In genomic region chr20:25452333-25452732, GRCh38 we compare ENCODE assay signal across 26 cellular contexts.
"Had no signal": no experiment of that assay in that cellular context is flagged by ENCODE, and none has a peak within 500 bp of the region (broad histone marks: within the 10 kb centered on the region; RNA-seq: fewer than 3 reads in every experiment).

No MANE protein-coding gene starts in this region.

- H3K9me3 Mint-ChIP-seq: effector memory CD8-positive, alpha-beta T cell; natural killer cell treated with Interleukin-12 subunit alpha and Interleukin-12 subunit beta and Interleukin-15 and Interleukin-18, amount 100 ng/mL, for 72 hours had no signal

- ATAC-seq: effector memory CD8-positive, alpha-beta T cell; esophagus mucosa; left lung; lower lobe of right lung; mucosa of descending colon; natural killer cell treated with Interleukin-12 subunit alpha and Interleukin-12 subunit beta and Interleukin-15 and Interleukin-18, amount 100 ng/mL, for 72 hours; stimulated activated memory B cell treated with anti-CD40 and anti-IgM and Interleukin-4, amounts not matched to agents 10 μg/mL and 1 μg/mL and 100 μg/mL, for 72 hours; stimulated activated naive CD8-positive, alpha-beta T cell treated with anti-CD3 and anti-CD28 coated beads, Interleukin-15, Interleukin-2, amounts not matched to agents 100 U/mL and 50 U/mL, for 24 hours had no signal

- H3K27me3 Mint-ChIP-seq: naive B cell; natural killer cell treated with Interleukin-12 subunit alpha and Interleukin-12 subunit beta and Interleukin-15 and Interleukin-18, amount 100 ng/mL, for 72 hours; stimulated activated memory B cell treated with anti-CD40 and anti-IgM and Interleukin-4, amounts not matched to agents 10 μg/mL and 1 μg/mL and 100 μg/mL, for 72 hours; type B pancreatic cell had no signal

- H3K4me1 ChIP-seq: left lung, lower lobe of right lung, parathyroid adenoma, prostate gland, spleen, testis, tibial artery had no signal

- H3K4me1 Mint-ChIP-seq: naive B cell; neural crest cell; stimulated activated memory B cell treated with anti-CD40 and anti-IgM and Interleukin-4, amounts not matched to agents 10 μg/mL and 1 μg/mL and 100 μg/mL, for 72 hours had no signal

- H3K36me3 Mint-ChIP-seq: naive B cell had no signal

- H3K27me3 ChIP-seq: heart right ventricle, left lung, neutrophil, sigmoid colon, spleen, testis, tibial artery had no signal

- H3K4me3 Mint-ChIP-seq: effector memory CD8-positive, alpha-beta T cell; naive B cell; natural killer cell treated with Interleukin-12 subunit alpha and Interleukin-12 subunit beta and Interleukin-15 and Interleukin-18, amount 100 ng/mL, for 72 hours; neural crest cell; stimulated activated memory B cell treated with anti-CD40 and anti-IgM and Interleukin-4, amounts not matched to agents 10 μg/mL and 1 μg/mL and 100 μg/mL, for 72 hours; type B pancreatic cell had no signal

- H3K9me3 ChIP-seq: heart right ventricle, left lung, lower lobe of right lung, mucosa of descending colon, neutrophil, prostate gland, sigmoid colon, testis, tibial artery had no signal

- H3K4me3 ChIP-seq: heart right ventricle, left lung, lower lobe of right lung, mucosa of descending colon, prostate gland, sigmoid colon, spleen, testis, tibial artery had no signal

- H3K36me3 ChIP-seq: neutrophil had no signal

- DNase-seq: cortex of kidney; effector memory CD8-positive, alpha-beta T cell; glutamatergic neuron; heart right ventricle; hippocampal formation; left cardiac atrium; left lung; lower lobe of right lung; mucosa of descending colon; naive B cell; right cardiac atrium; sigmoid colon; spleen; stimulated activated CD4-positive, alpha-beta T cell treated with anti-CD3 and anti-CD28 coated beads, Interleukin-4, amount 100 ng/mL, for 4 hours; stimulated activated naive CD8-positive, alpha-beta T cell treated with anti-CD3 and anti-CD28 coated beads, Interleukin-15, Interleukin-2, amounts not matched to agents 100 U/mL and 50 U/mL, for 24 hours; testis; tibial artery had no signal

- H3K27ac ChIP-seq: epithelial cell of prostate, heart right ventricle, left lung, lower lobe of right lung, neutrophil, parathyroid adenoma, prostate gland, sigmoid colon, spleen, testis, tibial artery had no signal

- H3K27ac Mint-ChIP-seq: effector memory CD8-positive, alpha-beta T cell; naive B cell; natural killer cell treated with Interleukin-12 subunit alpha and Interleukin-12 subunit beta and Interleukin-15 and Interleukin-18, amount 100 ng/mL, for 72 hours; stimulated activated memory B cell treated with anti-CD40 and anti-IgM and Interleukin-4, amounts not matched to agents 10 μg/mL and 1 μg/mL and 100 μg/mL, for 72 hours; type B pancreatic cell had no signal
